8 cellular contexts compared by ENCODE assay signal in the genomic region with DNA sequence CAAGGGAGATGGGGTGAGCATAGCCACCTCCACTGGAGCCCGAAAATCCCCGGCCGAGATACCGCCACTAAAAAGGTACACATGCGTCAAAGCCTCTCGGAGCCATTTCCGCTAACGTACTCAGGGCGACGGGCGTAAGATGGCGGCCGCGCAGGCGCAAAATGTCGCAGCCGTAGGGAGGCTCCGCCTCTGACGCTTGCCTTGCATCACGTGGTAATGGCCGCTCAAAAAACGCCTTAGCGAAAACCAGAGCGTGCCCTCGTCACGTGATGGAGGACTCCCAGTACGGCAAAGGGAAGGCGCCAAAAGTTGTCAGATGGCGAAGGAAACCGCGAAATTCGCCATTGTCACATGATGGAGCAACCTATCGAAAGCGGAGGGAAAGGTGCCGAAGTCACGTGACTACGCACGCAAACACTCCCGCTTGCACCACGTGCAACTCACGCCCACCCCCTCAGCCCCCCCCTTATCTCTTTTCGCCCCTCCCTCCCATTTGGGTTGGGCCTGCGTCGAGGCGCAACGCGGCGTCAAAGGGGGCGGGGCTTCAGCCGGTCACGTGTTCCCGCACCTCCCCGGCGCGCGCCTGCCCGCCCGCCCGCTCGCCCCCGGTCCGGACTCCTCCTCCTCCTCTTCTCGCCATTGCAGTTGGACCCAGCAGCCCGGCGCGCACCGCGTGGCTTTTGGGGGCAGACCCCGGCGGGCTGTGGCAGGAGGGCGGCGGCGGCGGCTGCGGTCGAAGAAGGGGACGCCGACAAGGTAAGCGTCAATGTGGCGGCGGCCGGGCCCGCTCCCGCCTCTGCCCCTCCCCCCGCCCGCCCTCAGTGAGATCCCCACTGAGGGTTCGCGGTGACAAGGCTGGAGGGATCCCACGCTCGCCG. TPM values are rescaled to one million over a fixed set of nuclear protein-coding genes. Genes with fewer than 3 reads are reported as not detected.
DNase-seq lines count a peak whose midpoint lies in the region; ATAC-seq, FAIRE-seq and TF ChIP-seq lines count a peak whose summit lies in the region.

Gene ILF3, plus strand, starts transcription at position 615 of the 878 bp plus-strand sequence. CDS start 16,260 bp downstream, outside the sequence.

- H3K27ac ChIP-seq in AG04450 (ENCODE audit: low read depth, low read length), result peak within 1 kb of the TSS; percentile 99
- peak within 1 kb of the TSS; percentile 97 to 100 for H3K27ac ChIP-seq in small intestine (ENCODE audit: low read depth in 1 of 2, low read length in 1 of 2)

- DNase-seq in AG04450 (ENCODE audit: low read depth, low spot score) (peak; percentile 100), NCI-H226 (peak; percentile 99), WTC11 (ENCODE audit: low spot score) (peak; percentile 99), cardiac fibroblast (ENCODE audit: low read depth in 2 of 2) (peak; percentile 100), iPS-NIHi11 (ENCODE audit: low spot score) (peak; percentile 89), small intestine (peak; percentile 100)

- H3K4me3 Mint-ChIP-seq in WTC11, result peak within 1 kb of the TSS; percentile 96

- ATAC-seq in GM18909 (IDR thresholded peaks at IDR 0.05; ENCODE audit: poor library complexity, unreplicated experiment) (peak; percentile 77), HG03175 (IDR thresholded peaks at IDR 0.05; ENCODE audit: unreplicated experiment) (peak; percentile 72), WTC11 (peak; percentile 78)

- peak within 1 kb of the TSS; percentile 99 for H3K27ac Mint-ChIP-seq in WTC11

- H3K36me3 ChIP-seq in small intestine (ENCODE audit: control insufficient read depth in 2 of 2, insufficient read depth in 2 of 2, low read length in 2 of 2), result no peaks in the 10 kb centered on the region

- 0% methylated on average over 58 to 91 of the region's 91 CpGs for WGBS in small intestine, 3 donors

- H3K4me1 Mint-ChIP-seq in WTC11, result peaks cover 24% of the 10 kb centered on the region

- H3K4me3 ChIP-seq in AG04450 (ENCODE audit: low read depth, low read length), result peak within 1 kb of the TSS; percentile 98
- peak within 1 kb of the TSS; percentile 89 to 96 for H3K4me3 ChIP-seq in cardiac fibroblast (replicated peaks in 1 of 2; ENCODE audit: low read depth in 2 of 2, low read length in 2 of 2)
- H3K4me3 ChIP-seq in small intestine (ENCODE audit: low read depth in 1 of 2, low read length in 2 of 2), result peak within 1 kb of the TSS; percentile 94

- POLR2A ChIA-PET in AG04450 (lab: Yijun Ruan, JAX), result no interaction called here
- POLR2A ChIA-PET in WTC11 (lab: Charles Lee), result no interaction called here

- no peaks in the 10 kb centered on the region for H3K27me3 ChIP-seq in AG04450 (ENCODE audit: control insufficient read depth, insufficient read depth, low read length)
- H3K27me3 ChIP-seq in small intestine (ENCODE audit: control insufficient read depth in 2 of 2, insufficient read depth in 2 of 2, low read length in 2 of 2), result no peaks in the 10 kb centered on the region

- CTCF ChIA-PET in AG04450 (lab: Charles Lee), result interaction anchor here (2.7 kb wide), 1 partner anchor 73 kb away, joined by 12 read pairs; no protein-coding TSS in a partner anchor
- CTCF ChIA-PET in WTC11 (lab: Charles Lee), result interaction anchor here (1.0 kb wide), 2 partner anchors 9 to 46 kb away, joined by 4 to 5 read pairs; no protein-coding TSS in a partner anchor

- peaks cover 31% of the 10 kb centered on the region for H3K36me3 Mint-ChIP-seq in WTC11

- peaks cover 5% of the 10 kb centered on the region; the same call in 1 of the 2 replicates for H3K9me3 ChIP-seq in AG04450 (ENCODE audit: control insufficient read depth, insufficient read depth, low read length)
- H3K9me3 ChIP-seq in small intestine (ENCODE audit: control insufficient read depth, low read depth), result no peaks in the 10 kb centered on the region

- TF ChIP-seq CTCF in AG04450 (IDR thresholded peaks at IDR 0.05; ENCODE audit: low read depth, low read length) (no peak), WTC11 (IDR thresholded peaks at IDR 0.05) (no peak), cardiac fibroblast (IDR thresholded peaks at IDR 0.05; ENCODE audit: low read depth, low read length) (no peak)

- no peaks in the 10 kb centered on the region for H3K9me3 Mint-ChIP-seq in WTC11

- no peaks in the 10 kb centered on the region for H3K27me3 Mint-ChIP-seq in WTC11 (ENCODE audit: low read depth)

- FAIRE-seq in small intestine (lab: Jason Lieb, UNC), result no peak

- H3K4me1 ChIP-seq in small intestine (ENCODE audit: control insufficient read depth in 2 of 2, insufficient read depth in 1 of 2, low read depth in 1 of 2, low read length in 1 of 2), result peaks cover 4 to 6% of the 10 kb centered on the region in 2 donors

TF ChIP-seq in WTC11, 78 proteins besides CTCF, POLR2A, EP300 and RAD21 (continues in another document):
- TF ChIP-seq CREB1 (CRISPR knock-in tag; IDR thresholded peaks at IDR 0.05), result peak; percentile 72; the same call in 1 of the 2 replicates
- TF ChIP-seq AFF4 (CRISPR knock-in tag; IDR thresholded peaks at IDR 0.05; ENCODE audit: borderline replicate concordance), result no peak
- peak; percentile 91; the same call in 1 of the 2 replicates for TF ChIP-seq SMAD3 (CRISPR knock-in tag; IDR thresholded peaks at IDR 0.05; ENCODE audit: borderline replicate concordance)
- 0 out of 2 replicates have a peak, but pooled peaks have one; percentile 19 for TF ChIP-seq JUN (CRISPR knock-in tag; IDR thresholded peaks at IDR 0.05)
- no peak for TF ChIP-seq OVOL2 (CRISPR knock-in tag; IDR thresholded peaks at IDR 0.05; ENCODE audit: borderline replicate concordance)
- TF ChIP-seq, protein P1, sequence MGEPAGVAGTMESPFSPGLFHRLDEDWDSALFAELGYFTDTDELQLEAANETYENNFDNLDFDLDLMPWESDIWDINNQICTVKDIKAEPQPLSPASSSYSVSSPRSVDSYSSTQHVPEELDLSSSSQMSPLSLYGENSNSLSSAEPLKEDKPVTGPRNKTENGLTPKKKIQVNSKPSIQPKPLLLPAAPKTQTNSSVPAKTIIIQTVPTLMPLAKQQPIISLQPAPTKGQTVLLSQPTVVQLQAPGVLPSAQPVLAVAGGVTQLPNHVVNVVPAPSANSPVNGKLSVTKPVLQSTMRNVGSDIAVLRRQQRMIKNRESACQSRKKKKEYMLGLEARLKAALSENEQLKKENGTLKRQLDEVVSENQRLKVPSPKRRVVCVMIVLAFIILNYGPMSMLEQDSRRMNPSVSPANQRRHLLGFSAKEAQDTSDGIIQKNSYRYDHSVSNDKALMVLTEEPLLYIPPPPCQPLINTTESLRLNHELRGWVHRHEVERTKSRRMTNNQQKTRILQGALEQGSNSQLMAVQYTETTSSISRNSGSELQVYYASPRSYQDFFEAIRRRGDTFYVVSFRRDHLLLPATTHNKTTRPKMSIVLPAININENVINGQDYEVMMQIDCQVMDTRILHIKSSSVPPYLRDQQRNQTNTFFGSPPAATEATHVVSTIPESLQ (CRISPR knock-in tag; IDR thresholded peaks at IDR 0.05), result no peak
- TF ChIP-seq ZNF263 (CRISPR knock-in tag; IDR thresholded peaks at IDR 0.05; ENCODE audit: low read depth), result no peak
- TF ChIP-seq ZNF512 (CRISPR knock-in tag; IDR thresholded peaks at IDR 0.05; ENCODE audit: borderline replicate concordance), result no peak

RNA-seq across cellular contexts. Expression of gene ILF3, which starts in this region (rescaled TPM):
- polyA plus RNA-seq in AG04450 (2011; rRNA removed), result 143 and 155 TPM in 2 replicates
- 123 and 144 TPM in 2 replicates for polyA minus RNA-seq in AG04450 (2011; rRNA and poly(A)+ RNA removed)
- total RNA-seq in WTC11 (2021), result 626 to 659 TPM (median 656 TPM) in 3 replicates
- polyA plus RNA-seq in small intestine, result 100 to 1,000 TPM in 1 of 3 donors, 10 to 100 TPM in 2; 37.3 to 130 (median 45.4) TPM

Comparison
In these comparisons a context has a peak if more than half of its experiments do, and no peak if none do; other contexts are left out.
1. Peak in every context shown above with its lines: DNase-seq, ATAC-seq, H3K4me3 ChIP-seq and H3K27ac ChIP-seq.